ENCODE assay signal across 11 cellular contexts in the genomic region with DNA sequence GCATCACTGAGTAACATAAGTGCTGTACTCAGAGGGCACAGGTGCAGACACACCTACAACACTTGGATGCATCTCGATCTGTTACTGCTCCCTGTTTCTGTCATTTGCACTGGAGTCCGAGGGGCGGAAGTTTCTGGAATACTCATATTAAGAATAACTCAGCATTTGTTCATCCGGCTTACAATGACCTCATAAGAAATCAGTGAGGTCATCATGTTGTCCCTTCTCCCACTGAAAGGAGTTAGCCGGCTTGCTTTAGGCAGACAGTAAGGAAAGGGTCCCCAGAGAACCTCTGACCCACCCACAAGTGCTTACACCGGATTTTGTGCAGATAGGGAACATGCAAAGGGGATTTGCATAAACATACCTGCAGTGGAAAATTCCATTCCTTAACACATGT.
"Had no signal": no experiment of that assay in that cellular context is flagged by ENCODE, and none has a peak within 500 bp of the region (broad histone marks: within the 10 kb centered on the region; RNA-seq: fewer than 3 reads in every experiment).

No MANE protein-coding gene starts in this region.

- H3K27ac Mint-ChIP-seq: GM23338, HFFc6 had no signal

- H3K4me2 ChIP-seq: GM23338 had no signal

- H3K36me3 ChIP-seq: HAP-1 had no signal

- H3K9ac ChIP-seq: GM23248 had no signal

- H3K27ac ChIP-seq: GM23248 had no signal

- H3K9me3 ChIP-seq: HAP-1 had no signal

- H3K4me3 ChIP-seq: GM23248, GM23338, HAP-1 had no signal

- DNase-seq: GM23248, GOT3, H7, H9, HCEC 1CT, HFFc6 had no signal

- ATAC-seq: GM23338, HCT116 had no signal

- H3K4me3 Mint-ChIP-seq: GM23338, H9, HFFc6 had no signal

- H2AFZ ChIP-seq: GM23248, GM23338 had no signal

- FAIRE-seq: H1, H54 had no signal

- H3K4me1 ChIP-seq: HAP-1 had no signal
